In genomic region chr6:3791526-3792212, GRCh38 we compare ENCODE assay signal across 17 cellular contexts. TPM values are rescaled to one million over a fixed set of nuclear protein-coding genes. Genes with fewer than 3 reads are reported as not detected.
"Had no signal": no experiment of that assay in that cellular context is flagged by ENCODE, and none has a peak within 500 bp of the region (broad histone marks: within the 10 kb centered on the region; RNA-seq: fewer than 3 reads in every experiment).

No MANE protein-coding gene starts in this region.

- H3K9me3 Mint-ChIP-seq: activated CD4-positive, alpha-beta T cell treated with anti-CD3 and anti-CD28 coated beads, Interleukin-2, amount 10 ng/mL, durations not matched to agents 7 days and 5 days; activated T-cell treated with anti-CD3 and anti-CD28 coated beads, Interleukin-2, amount 50 U/mL, for 24 hours; immature natural killer cell; naive thymus-derived CD8-positive, alpha-beta T cell had no signal

- H3K36me3 ChIP-seq: breast epithelium, esophagus squamous epithelium, lower lobe of right lung, neutrophil had no signal

- H3K4me1 Mint-ChIP-seq: activated CD4-positive, alpha-beta T cell treated with anti-CD3 and anti-CD28 coated beads, Interleukin-2, amount 10 ng/mL, durations not matched to agents 7 days and 5 days; activated CD8-positive, alpha-beta memory T cell treated with anti-CD3 and anti-CD28 coated beads, Interleukin-2, amount 10 ng/mL, durations not matched to agents 7 days and 5 days; immature natural killer cell had no signal

- H3K27me3 ChIP-seq: breast epithelium, esophagus squamous epithelium, neutrophil had no signal

- H3K27ac ChIP-seq: breast epithelium, esophagus squamous epithelium, lower lobe of right lung, neutrophil had no signal

- ATAC-seq: activated CD8-positive, alpha-beta memory T cell treated with anti-CD3 and anti-CD28 coated beads, Interleukin-2, amount 10 ng/mL, durations not matched to agents 7 days and 5 days; mucosa of descending colon; naive thymus-derived CD8-positive, alpha-beta T cell; right cardiac atrium had no signal

- H3K27ac Mint-ChIP-seq: activated CD4-positive, alpha-beta T cell treated with anti-CD3 and anti-CD28 coated beads, Interleukin-2, amount 10 ng/mL, durations not matched to agents 7 days and 5 days; activated CD8-positive, alpha-beta memory T cell treated with anti-CD3 and anti-CD28 coated beads, Interleukin-2, amount 10 ng/mL, durations not matched to agents 7 days and 5 days; activated T-cell treated with anti-CD3 and anti-CD28 coated beads, Interleukin-2, amount 50 U/mL, for 24 hours; immature natural killer cell; naive thymus-derived CD8-positive, alpha-beta T cell had no signal

- H3K4me3 Mint-ChIP-seq: activated CD4-positive, alpha-beta T cell treated with anti-CD3 and anti-CD28 coated beads, Interleukin-2, amount 10 ng/mL, durations not matched to agents 7 days and 5 days; activated CD8-positive, alpha-beta memory T cell treated with anti-CD3 and anti-CD28 coated beads, Interleukin-2, amount 10 ng/mL, durations not matched to agents 7 days and 5 days; activated T-cell treated with anti-CD3 and anti-CD28 coated beads, Interleukin-2, amount 50 U/mL, for 24 hours; immature natural killer cell; naive thymus-derived CD8-positive, alpha-beta T cell had no signal

- H3K4me1 ChIP-seq: breast epithelium had no signal

- H3K27me3 Mint-ChIP-seq: activated CD4-positive, alpha-beta T cell treated with anti-CD3 and anti-CD28 coated beads, Interleukin-2, amount 10 ng/mL, durations not matched to agents 7 days and 5 days; activated T-cell treated with anti-CD3 and anti-CD28 coated beads, Interleukin-2, amount 50 U/mL, for 24 hours had no signal

- H3K4me3 ChIP-seq: breast epithelium, esophagus squamous epithelium, lower lobe of right lung, mucosa of descending colon had no signal

- DNase-seq: activated CD4-positive, alpha-beta T cell treated with anti-CD3 and anti-CD28 coated beads, Interleukin-2, amount 10 ng/mL, durations not matched to agents 7 days and 5 days; activated CD4-positive, CD25-positive, alpha-beta regulatory T cell; activated CD8-positive, alpha-beta memory T cell treated with anti-CD3 and anti-CD28 coated beads, Interleukin-2, amount 10 ng/mL, durations not matched to agents 7 days and 5 days; activated T-cell treated with anti-CD3 and anti-CD28 coated beads, Interleukin-2, amount 50 U/mL, for 24 hours; aorta; esophagus squamous epithelium; foreskin fibroblast; glutamatergic neuron; immature natural killer cell; lower lobe of right lung; mucosa of descending colon; naive thymus-derived CD8-positive, alpha-beta T cell; right cardiac atrium; stimulated activated naive CD4-positive, alpha-beta T cell treated with Interleukin-2 at 50 U/mL for 16 hours; T-helper 2 cell had no signal

- H3K9me3 ChIP-seq: breast epithelium, esophagus squamous epithelium, lower lobe of right lung, mucosa of descending colon, neutrophil had no signal

- H3K36me3 Mint-ChIP-seq: activated CD8-positive, alpha-beta memory T cell treated with anti-CD3 and anti-CD28 coated beads, Interleukin-2, amount 10 ng/mL, durations not matched to agents 7 days and 5 days; immature natural killer cell; naive thymus-derived CD8-positive, alpha-beta T cell had no signal

RNA-seq across cellular contexts. Expression of gene PXDC1, which starts 40.2 kb away (rescaled TPM):
- polyA plus RNA-seq: immature natural killer cell; naive thymus-derived CD8-positive, alpha-beta T cell had no signal
